ENCODE assay signal across 14 cellular contexts in genomic region chr6:158321960-158322359, GRCh38. TPM values are rescaled to one million over a fixed set of nuclear protein-coding genes. Genes with fewer than 3 reads are reported as not detected.
DNase-seq lines count a peak whose midpoint lies in the region; ATAC-seq and TF ChIP-seq lines count a peak whose summit lies in the region.
"Had no signal": no experiment of that assay in that cellular context is flagged by ENCODE, and none has a peak within 500 bp of the region (broad histone marks: within the 10 kb centered on the region; RNA-seq: fewer than 3 reads in every experiment).

No MANE protein-coding gene starts in this region.

- H3K27me3 ChIP-seq in kidney epithelial cell (ENCODE audit: control insufficient read depth, insufficient read depth, low read length) (no peaks in the 10 kb centered on the region), thyroid gland (no peaks in the 10 kb centered on the region)
- H3K27me3 ChIP-seq: cardiac muscle cell, heart right ventricle had no signal

- no peak for TF ChIP-seq POLR2A in thyroid gland (IDR thresholded peaks at IDR 0.05)

- no peaks in the 10 kb centered on the region for H3K9me3 ChIP-seq in thyroid gland

- intact Hi-C loops in thyroid gland (cut with DNase I): no loop called here

- TF ChIP-seq CTCF in AG09309 (IDR thresholded peaks at IDR 0.05; ENCODE audit: control insufficient read depth, insufficient read depth, low read depth, low read length, missing control alignments): no peak
- no peak for TF ChIP-seq CTCF in astrocyte of the cerebellum (IDR thresholded peaks at IDR 0.05; ENCODE audit: low read depth, low read length, missing control alignments)
- TF ChIP-seq CTCF in kidney epithelial cell (IDR thresholded peaks at IDR 0.05; ENCODE audit: insufficient read depth, low read length, poor library complexity, severe bottlenecking): no peak
- no peak for TF ChIP-seq CTCF in thyroid gland (IDR thresholded peaks at IDR 0.05)

- ATAC-seq in GM21576 (IDR thresholded peaks at IDR 0.05; ENCODE audit: unreplicated experiment) (no peak), GM21381 (IDR thresholded peaks at IDR 0.05; ENCODE audit: unreplicated experiment) (no peak)

- no peaks in the 10 kb centered on the region for H3K36me3 ChIP-seq in kidney epithelial cell (ENCODE audit: control insufficient read depth, insufficient read depth, low read length)
- no peaks in the 10 kb centered on the region for H3K36me3 ChIP-seq in thyroid gland
- H3K36me3 ChIP-seq: cardiac muscle cell had no signal

- in situ Hi-C loops in astrocyte of the cerebellum (cut with HindIII; ENCODE audit: low sequenced_read_pairs): no loop called here

- DNase-seq in AG09309 (ENCODE audit: low read depth) (peak; percentile 61), HT1080 (ENCODE audit: low read depth) (peak; percentile 14), astrocyte of the cerebellum (ENCODE audit: low read depth) (peak; percentile 47), kidney epithelial cell (ENCODE audit: low read depth) (peak; percentile 18), thyroid gland (no peak), GF-D8 (lab: John Stamatoyannopoulos, UW) (no peak)
- DNase-seq: CD8-positive, alpha-beta memory T cell; heart right ventricle; naive B cell; NCI-H345; stimulated activated CD4-positive, alpha-beta T cell treated with anti-CD3 and anti-CD28 coated beads, Interleukin-4, amount 100 ng/mL, for 4 hours had no signal

- H3K4me3 ChIP-seq in AG09309 (ENCODE audit: control insufficient read depth, low read depth, low read length) (no peak overlapping the region), astrocyte of the cerebellum (ENCODE audit: low read depth, low read length) (no peak overlapping the region), kidney epithelial cell (ENCODE audit: low read depth, low read length) (no peak overlapping the region), thyroid gland (replicated peaks in 1 of 3) (no peak overlapping the region)
- H3K4me3 ChIP-seq: cardiac muscle cell, heart right ventricle had no signal

- H3K27ac ChIP-seq in thyroid gland: no peak overlapping the region
- H3K27ac ChIP-seq: cardiac muscle cell, heart right ventricle had no signal

- H3K4me1 ChIP-seq in thyroid gland: peaks cover under 1 to 19% of the 10 kb centered on the region in 2 donors

RNA-seq across cellular contexts. Expression of gene TULP4, which starts 9.7 kb away (rescaled TPM):
- total RNA-seq in HT1080 (2014; rRNA removed; shearing (Covaris generic)): 24.9 and 27.8 TPM in 2 replicates
- 7.9 and 10.6 TPM in 2 replicates for polyA plus RNA-seq in HT1080 (2015; cell fraction: cytosol; rRNA removed)
- polyA plus RNA-seq in HT1080 (2015; cell fraction: nucleus; rRNA removed): 12.3 and 13.8 TPM in 2 replicates
- 104 and 105 TPM in 2 replicates for total RNA-seq in kidney epithelial cell
- total RNA-seq in thyroid gland: 100 to 1,000 TPM; 209 to 459 (median 292) TPM

Comparison
In these comparisons a context has a peak if more than half of its experiments do, and no peak if none do; other contexts are left out.
1. DNase-seq: peak in AG09309 (single experiment), HT1080 (single experiment), astrocyte of the cerebellum (single experiment) and kidney epithelial cell (single experiment); none in thyroid gland (0 of 2) and GF-D8 (single experiment).